11 cellular contexts compared by ENCODE assay signal in genomic region chr2:67463810-67464209, GRCh38.
DNase-seq lines count a peak whose midpoint lies in the region; FAIRE-seq and TF ChIP-seq lines count a peak whose summit lies in the region.
"Had no signal": no experiment of that assay in that cellular context is flagged by ENCODE, and none has a peak within 500 bp of the region (broad histone marks: within the 10 kb centered on the region; RNA-seq: fewer than 3 reads in every experiment).

No MANE protein-coding gene starts in this region.

- H3K27ac ChIP-seq in left ventricle myocardium inferior (replicated peaks), result no peak overlapping the region
- H3K27ac ChIP-seq: C4-2B, thyroid gland had no signal

- no peak for TF ChIP-seq CTCF in left ventricle myocardium inferior (IDR thresholded peaks at IDR 0.05; ENCODE audit: borderline replicate concordance)

- FAIRE-seq in RCC 7860 (lab: Jason Lieb, UNC), result no peak

- peak; percentile 58 for DNase-seq in Daoy (ENCODE audit: low read depth)
- peak; percentile 96 for DNase-seq in NCI-H146 treated with DMSO at 0.1 percent for 48 hours (lab: John Stamatoyannopoulos, UW; ENCODE audit: unreplicated experiment)
- DNase-seq in RPMI7951 (ENCODE audit: low read depth), result peak; percentile 91
- peak; percentile 75 for DNase-seq in islet precursor cell
- DNase-seq in left ventricle myocardium inferior, result no peak
- DNase-seq in activated T-cell treated with anti-CD3 and anti-CD28 coated beads, Interleukin-2, amount 50 U/mL, for 48 hours, result no peak
- no peak for DNase-seq in activated effector memory CD4-positive, alpha-beta T cell treated with Interleukin-2 at 50 U/mL for 16 hours
- no peak for DNase-seq in RCC 7860 (ENCODE audit: low spot score)
- DNase-seq: activated naive CD4-positive, alpha-beta T cell; thyroid gland had no signal

- H3K9me3 ChIP-seq in left ventricle myocardium inferior (replicated peaks), result no peaks in the 10 kb centered on the region
- H3K9me3 ChIP-seq: thyroid gland had no signal

- H3K4me3 ChIP-seq in left ventricle myocardium inferior, result no peak overlapping the region
- H3K4me3 ChIP-seq: thyroid gland had no signal

- no peaks in the 10 kb centered on the region for H3K27me3 ChIP-seq in left ventricle myocardium inferior (ENCODE audit: low read depth)
- H3K27me3 ChIP-seq: thyroid gland had no signal

- H3K36me3 ChIP-seq in left ventricle myocardium inferior, result no peaks in the 10 kb centered on the region
- H3K36me3 ChIP-seq: thyroid gland had no signal

- intact Hi-C loops in left ventricle myocardium inferior (cut with micrococcal nuclease), result no loop called here

- no peaks in the 10 kb centered on the region for H3K4me1 ChIP-seq in left ventricle myocardium inferior
- H3K4me1 ChIP-seq: thyroid gland had no signal

Comparison
In these comparisons a context has a peak if more than half of its experiments do, and no peak if none do; other contexts are left out.
1. DNase-seq: peak in Daoy (single experiment), NCI-H146 treated with DMSO at 0.1 percent for 48 hours (single experiment), RPMI7951 (single experiment) and islet precursor cell (single experiment); none in left ventricle myocardium inferior (single experiment), activated T-cell treated with anti-CD3 and anti-CD28 coated beads, Interleukin-2, amount 50 U/mL, for 48 hours (0 of 2), activated effector memory CD4-positive, alpha-beta T cell treated with Interleukin-2 at 50 U/mL for 16 hours (single experiment) and RCC 7860 (single experiment).